ENCODE assay signal across 8 cellular contexts in the genomic region with DNA sequence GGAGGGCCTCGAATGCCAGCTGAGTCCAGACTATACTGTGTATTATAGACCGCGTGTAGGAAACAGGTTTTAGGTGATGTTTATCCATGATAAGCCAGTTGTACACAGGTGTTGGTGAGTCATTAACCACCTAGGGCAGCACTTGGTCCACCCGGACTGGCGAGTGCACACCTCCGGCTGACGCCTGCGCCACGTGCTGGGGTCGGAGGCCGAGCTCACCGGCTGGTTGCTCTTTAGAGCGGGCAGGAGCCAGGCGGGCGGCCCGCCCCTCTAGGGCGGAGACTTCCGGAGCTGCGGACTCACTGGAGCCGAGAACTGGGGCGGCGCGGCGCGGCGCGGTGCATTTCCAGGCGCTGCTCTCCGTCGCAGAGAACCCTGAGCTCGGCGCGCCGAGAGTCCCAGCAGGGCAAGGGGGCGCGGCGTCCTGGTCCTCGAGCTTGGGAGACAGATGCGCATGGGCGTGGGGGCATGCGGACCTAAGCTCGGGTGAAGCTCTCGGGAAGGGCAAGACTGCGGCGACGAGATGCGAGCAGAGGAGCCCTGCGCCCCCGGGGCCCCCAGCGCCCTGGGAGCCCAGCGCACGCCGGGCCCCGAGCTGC. TPM values are rescaled to one million over a fixed set of nuclear protein-coding genes. Genes with fewer than 3 reads are reported as not detected.
DNase-seq lines count a peak whose midpoint lies in the region; ATAC-seq and TF ChIP-seq lines count a peak whose summit lies in the region.

Gene ESYT3, plus strand, starts transcription at position 341 of the 599 bp plus-strand sequence. Its CDS starts 183 bp downstream, at position 524.

- H3K27me3 ChIP-seq in SK-N-SH (ENCODE audit: insufficient read depth) = peaks cover 11% of the 10 kb centered on the region; the same call in 1 of the 2 replicates

- H3K36me3 Mint-ChIP-seq in Calu3 (ENCODE audit: insufficient read depth, unreplicated experiment) = peaks cover 16% of the 10 kb centered on the region
- no peaks in the 10 kb centered on the region for H3K36me3 Mint-ChIP-seq in brain

- WGBS in SK-N-SH (ENCODE audit: low lambda C conversion rate) = 6% methylated on average over 31 of the region's 54 CpGs

- no peak for TF ChIP-seq CTCF in Calu3 (IDR thresholded peaks at IDR 0.05; ENCODE audit: unreplicated experiment)
- no peak for TF ChIP-seq CTCF in SK-N-SH (IDR thresholded peaks at IDR 0.05)
- no peak for TF ChIP-seq CTCF in brain (conservative IDR thresholded peaks at IDR 0.05)
- TF ChIP-seq CTCF in retinal pigment epithelial cell (conservative IDR thresholded peaks at IDR 0.05; ENCODE audit: low read depth, low read length) = no peak

- H4K20me1 ChIP-seq in SK-N-SH (ENCODE audit: insufficient read depth) = no peaks in the 10 kb centered on the region

- no peaks in the 10 kb centered on the region for H3K36me3 ChIP-seq in SK-N-SH (replicated peaks in 1 of 2; ENCODE audit: control insufficient read depth in 1 of 2, insufficient read depth in 2 of 2, low read length in 1 of 2)

- CTCF ChIA-PET in Calu3 (lab: Charles Lee) (interaction anchor here (0.6 to 2.1 kb wide), 9 partner anchors 10 to 502 kb away, joined by 3 to 10 read pairs (median 6); no protein-coding TSS in a partner anchor), SK-N-SH (lab: Yijun Ruan, JAX) (interaction anchor here (0.9 to 2.5 kb wide), 8 partner anchors 8 to 491 kb away, joined by 3 to 20 read pairs (median 3); no protein-coding TSS in a partner anchor)

- no peak within 1 kb of the TSS; the same call in 1 of the 2 replicates for H2AFZ ChIP-seq in SK-N-SH (ENCODE audit: low read depth)

- peak within 1 kb of the TSS; percentile 86 for H3K4me2 ChIP-seq in SK-N-SH

- H3K4me1 ChIP-seq in SK-N-SH (ENCODE audit: control insufficient read depth in 1 of 2, insufficient read depth in 2 of 2, low read depth in 1 of 2, low read length in 1 of 2) = peaks cover 0 to 10% of the 10 kb centered on the region in 2 experiments; a peak in 1 of 4 replicates

- H3K27me3 Mint-ChIP-seq in Calu3 (ENCODE audit: unreplicated experiment) (peaks cover 79% of the 10 kb centered on the region), brain (peaks cover 88% of the 10 kb centered on the region)

- H3K27ac ChIP-seq in SK-N-SH (ENCODE audit: low read depth in 2 of 2, low read length in 1 of 2) = no peak within 1 kb of the TSS

- POLR2A ChIA-PET in SK-N-SH (lab: Yijun Ruan, JAX) = no interaction called here

- no peaks in the 10 kb centered on the region for H3K9me3 ChIP-seq in SK-N-SH
- H3K9me3 ChIP-seq in iPS-18c (ENCODE audit: control insufficient read depth, insufficient read depth, low read length) = peaks cover 11% of the 10 kb centered on the region

- peaks cover 3% of the 10 kb centered on the region for H3K9me3 Mint-ChIP-seq in Calu3 (ENCODE audit: low read depth, unreplicated experiment)
- H3K9me3 Mint-ChIP-seq in brain = peaks cover 0 to 3% (median 0%) of the 10 kb centered on the region in 5 experiments

- H3K4me3 Mint-ChIP-seq in Calu3 (ENCODE audit: low read depth, unreplicated experiment) (peak within 1 kb of the TSS; percentile 79), brain (peak within 1 kb of the TSS; percentile 77 to 83 (median 79))

- H3K4me1 Mint-ChIP-seq in Calu3 (ENCODE audit: low read depth, unreplicated experiment) = peaks cover 13% of the 10 kb centered on the region
- H3K4me1 Mint-ChIP-seq in brain = peaks cover 10% of the 10 kb centered on the region

- H3K4me3 ChIP-seq in SK-N-SH (ENCODE audit: low read depth in 2 of 2, low read length in 1 of 2) (peak within 1 kb of the TSS; percentile 47 to 59), iPS-18c (ENCODE audit: insufficient read depth, low read depth, low read length) (peak within 1 kb of the TSS; percentile 68), retinal pigment epithelial cell (ENCODE audit: low read length) (peak within 1 kb of the TSS; percentile 48)

- no peak for TF ChIP-seq EP300 in SK-N-SH (IDR thresholded peaks at IDR 0.05; ENCODE audit: borderline replicate concordance in 1 of 2, low read depth in 1 of 2, low read length in 1 of 2)

- no peaks in the 10 kb centered on the region for H3K79me2 ChIP-seq in SK-N-SH (ENCODE audit: insufficient read depth)

- ATAC-seq in GM21515 (IDR thresholded peaks at IDR 0.05; ENCODE audit: unreplicated experiment) (no peak), HG03196 (IDR thresholded peaks at IDR 0.05; ENCODE audit: unreplicated experiment) (no peak)

- TF ChIP-seq RAD21 in SK-N-SH (IDR thresholded peaks at IDR 0.05; ENCODE audit: low read length) = no peak

- H3K27ac Mint-ChIP-seq in Calu3 (ENCODE audit: unreplicated experiment) = peak within 1 kb of the TSS; percentile 68
- H3K27ac Mint-ChIP-seq in brain = no peak within 1 kb of the TSS

- no peaks in the 10 kb centered on the region for H3K9me2 ChIP-seq in SK-N-SH

- DNase-seq in Calu3 = peak; percentile 96
- peak; percentile 86 for DNase-seq in KBM-7
- peak; percentile 83 for DNase-seq in SK-N-SH
- DNase-seq in retinal pigment epithelial cell (ENCODE audit: low read depth) = no peak

- BruUV-seq in Calu3 (replicated peaks; lab: Mats Ljungman, UMichigan) = no TSS peak

- intact Hi-C loops in Calu3 (cut with micrococcal nuclease; ENCODE audit: unreplicated experiment) = no loop called here

- H3F3A ChIP-seq in SK-N-SH (replicated peaks; ENCODE audit: insufficient read depth) = no peaks in the 10 kb centered on the region

- no peak within 1 kb of the TSS for H3K9ac ChIP-seq in SK-N-SH

- in situ Hi-C loops in KBM-7 (cut with MboI; ENCODE audit: low pct_unique_long_range_greater_than_20kb, low sequenced_read_pairs) = no loop called here

TF ChIP-seq in SK-N-SH, 30 proteins besides CTCF, POLR2A, EP300 and RAD21:
- TF ChIP-seq USF2 (IDR thresholded peaks at IDR 0.05; ENCODE audit: borderline replicate concordance, low read depth, low read length) (no peak), FOXM1 (IDR thresholded peaks at IDR 0.05; ENCODE audit: low read depth) (no peak), YY1 (IDR thresholded peaks at IDR 0.05; ENCODE audit: low read depth) (no peak), USF1 (IDR thresholded peaks at IDR 0.05; ENCODE audit: borderline replicate concordance, low read depth) (peak; percentile 16; the same call in 1 of the 2 replicates), REST (IDR thresholded peaks at IDR 0.05; ENCODE audit: low read depth, low read length) (no peak), MAX (IDR thresholded peaks at IDR 0.05; ENCODE audit: low read depth) (peak; percentile 82), GATA2 (CRISPR knock-in tag; IDR thresholded peaks at IDR 0.05) (no peak), NRF1 (IDR thresholded peaks at IDR 0.05; ENCODE audit: low read depth, low read length) (0 out of 2 replicates have a peak, but pooled peaks have one; percentile 16)

RNA-seq across cellular contexts. Expression of gene ESYT3, which starts in this region (rescaled TPM):
- total RNA-seq in Calu3 (2022) = 3.2 and 3.5 TPM in 2 replicates
- polyA plus RNA-seq in SK-N-SH (2012; rRNA removed) (0.24 and 0.33 TPM in 2 replicates), brain (ENCODE audit: insufficient read depth, low read depth, low replicate concordance) (0.53 TPM)
- polyA plus RNA-seq in SK-N-SH (2012; cell fraction: cytosol; rRNA removed) = 0.12 and 0.20 TPM in 2 replicates
- 1.3 and 1.7 TPM in 2 replicates for polyA plus RNA-seq in SK-N-SH (2012; cell fraction: nucleus; rRNA removed)
